In the genomic region with DNA sequence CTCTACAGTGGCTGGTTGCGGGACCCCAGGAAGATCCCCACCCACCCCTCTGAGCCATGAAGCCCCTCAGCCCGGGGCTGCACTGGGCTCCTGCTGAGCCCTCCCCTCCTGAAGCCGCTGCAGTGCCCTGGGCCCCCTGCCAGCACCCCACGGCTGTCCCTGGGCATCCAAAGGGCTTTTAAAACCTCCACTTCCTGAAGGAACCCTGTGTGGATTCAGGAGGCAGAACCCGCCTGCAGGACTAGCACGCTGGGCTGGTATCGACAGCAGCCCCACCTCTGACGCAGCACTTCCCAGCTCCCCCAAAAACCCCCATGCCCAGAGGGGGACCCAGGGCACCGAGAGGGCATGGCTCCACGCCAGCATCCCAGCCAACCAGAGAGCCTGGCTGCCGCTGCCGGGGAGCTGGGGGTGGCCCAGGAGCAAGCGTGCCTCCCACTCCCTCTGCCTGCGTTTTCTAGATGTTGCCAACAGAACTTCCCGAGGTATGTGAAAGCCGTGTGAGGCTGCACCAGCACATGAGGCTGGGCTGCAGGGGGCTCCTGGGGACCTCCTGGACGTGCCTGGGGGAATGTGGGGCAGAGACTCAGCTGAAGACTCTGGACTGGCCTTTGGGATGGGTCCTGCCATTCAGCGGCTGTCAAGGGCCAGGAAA, we compare ENCODE assay signal across 1 cellular context.
TF ChIP-seq lines count a peak whose summit lies in the region.

No MANE protein-coding gene starts in this region.

TF ChIP-seq in SK-N-SH treated with all-trans-retinoic acid at 6 μM for 48 hours, 23 proteins besides CTCF, POLR2A, EP300 and RAD21 (continued from another document):
- TF ChIP-seq, protein P1, sequence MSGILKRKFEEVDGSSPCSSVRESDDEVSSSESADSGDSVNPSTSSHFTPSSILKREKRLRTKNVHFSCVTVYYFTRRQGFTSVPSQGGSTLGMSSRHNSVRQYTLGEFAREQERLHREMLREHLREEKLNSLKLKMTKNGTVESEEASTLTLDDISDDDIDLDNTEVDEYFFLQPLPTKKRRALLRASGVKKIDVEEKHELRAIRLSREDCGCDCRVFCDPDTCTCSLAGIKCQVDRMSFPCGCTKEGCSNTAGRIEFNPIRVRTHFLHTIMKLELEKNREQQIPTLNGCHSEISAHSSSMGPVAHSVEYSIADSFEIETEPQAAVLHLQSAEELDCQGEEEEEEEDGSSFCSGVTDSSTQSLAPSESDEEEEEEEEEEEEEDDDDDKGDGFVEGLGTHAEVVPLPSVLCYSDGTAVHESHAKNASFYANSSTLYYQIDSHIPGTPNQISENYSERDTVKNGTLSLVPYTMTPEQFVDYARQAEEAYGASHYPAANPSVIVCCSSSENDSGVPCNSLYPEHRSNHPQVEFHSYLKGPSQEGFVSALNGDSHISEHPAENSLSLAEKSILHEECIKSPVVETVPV (CRISPR knock-in tag; IDR thresholded peaks at IDR 0.05), result no peak
- no peak for TF ChIP-seq BACH2 (CRISPR knock-in tag; IDR thresholded peaks at IDR 0.05; ENCODE audit: borderline replicate concordance)
- TF ChIP-seq GLIS3 (CRISPR knock-in tag; IDR thresholded peaks at IDR 0.05), result no peak
- TF ChIP-seq CSDC2 (CRISPR knock-in tag; IDR thresholded peaks at IDR 0.05), result no peak
- TF ChIP-seq PPARA (CRISPR knock-in tag; IDR thresholded peaks at IDR 0.05; ENCODE audit: borderline replicate concordance), result no peak
- no peak for TF ChIP-seq ZFP30 (CRISPR knock-in tag; IDR thresholded peaks at IDR 0.05)
- TF ChIP-seq OSR1 (CRISPR knock-in tag; IDR thresholded peaks at IDR 0.05), result no peak
TF ChIP-seq in SK-N-SH treated with all-trans-retinoic acid at 6 μM for 48 hours: peak in this region for 0.
